In the genomic region with DNA sequence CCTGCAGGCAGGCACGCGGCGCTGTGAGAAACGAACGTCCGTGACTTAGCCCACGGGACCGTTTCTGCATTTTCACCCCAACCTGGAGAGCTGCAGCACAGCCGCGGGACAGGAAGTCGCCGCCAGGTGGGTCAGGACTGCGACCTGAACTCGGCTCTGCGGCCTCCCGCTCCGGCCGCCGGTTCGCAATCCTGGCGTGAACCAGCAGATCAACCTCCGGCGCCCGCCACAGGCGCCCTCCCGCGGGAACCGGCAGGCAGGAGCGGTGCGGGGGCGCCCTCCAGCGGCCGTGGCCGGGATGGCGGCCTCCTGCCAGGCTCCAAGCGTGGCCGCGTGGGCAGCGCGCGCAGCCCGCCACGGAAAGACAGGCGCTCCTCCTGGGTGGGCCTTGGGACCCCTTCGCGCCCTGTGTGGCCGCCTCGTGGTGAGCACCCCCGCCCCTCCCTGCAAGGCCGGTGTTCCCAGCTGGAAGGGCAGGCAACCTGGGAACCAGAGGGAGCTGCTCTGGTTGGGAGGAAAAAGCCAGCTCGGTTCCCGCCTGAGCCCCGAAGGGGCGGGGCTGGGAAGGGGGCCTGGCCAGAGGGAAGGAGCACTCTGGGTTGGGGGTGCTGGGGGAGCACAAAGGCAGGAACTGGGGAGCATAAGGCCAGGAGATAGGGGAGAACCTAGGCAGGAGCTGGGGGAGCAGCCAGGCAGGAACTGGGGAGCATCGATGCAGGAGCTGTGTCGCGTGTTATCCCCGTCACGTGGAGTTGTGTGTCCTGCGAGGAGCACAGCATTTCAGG, we compare ENCODE assay signal across 8 cellular contexts. TPM values are rescaled to one million over a fixed set of nuclear protein-coding genes. Genes with fewer than 3 reads are reported as not detected.
DNase-seq lines count a peak whose midpoint lies in the region; ATAC-seq and TF ChIP-seq lines count a peak whose summit lies in the region.

No MANE protein-coding gene starts in this region.

- no peaks in the 10 kb centered on the region for H3K36me3 Mint-ChIP-seq in CD8-positive, alpha-beta memory T cell
- no peaks in the 10 kb centered on the region for H3K36me3 Mint-ChIP-seq in activated T-helper 2 cell treated with anti-CD3 and anti-CD28 coated beads, Interferon-gamma antibody, Interleukin-2, Interleukin-4, amounts not matched to agents 10 μg/mL and 5 μg/mL and 100 μg/mL, durations not matched to agents 14 hours and 24 hours and 36 hours (ENCODE audit: low read depth)

- H3K27ac ChIP-seq in CD8-positive, alpha-beta memory T cell (ENCODE audit: low read depth, low read length), result peak overlapping the region; percentile 31
- H3K27ac ChIP-seq in KOPT-K1 (ENCODE audit: low read depth, low read length, poor library complexity, severe bottlenecking) (peak overlapping the region; percentile 98), neural cell (ENCODE audit: low read length) (no peak overlapping the region)

- H3K4me2 ChIP-seq in neural cell (ENCODE audit: low read length), result peak overlapping the region; percentile 1

- H4K20me1 ChIP-seq in neural cell (ENCODE audit: insufficient read depth), result no peaks in the 10 kb centered on the region

- no peaks in the 10 kb centered on the region for H3K9me3 Mint-ChIP-seq in CD8-positive, alpha-beta memory T cell
- H3K9me3 Mint-ChIP-seq in activated T-helper 2 cell treated with anti-CD3 and anti-CD28 coated beads, Interferon-gamma antibody, Interleukin-2, Interleukin-4, amounts not matched to agents 10 μg/mL and 5 μg/mL and 100 μg/mL, durations not matched to agents 14 hours and 24 hours and 36 hours, result no peaks in the 10 kb centered on the region

- no peaks in the 10 kb centered on the region for H3K9me2 ChIP-seq in neural cell (ENCODE audit: insufficient read depth, low read length)

- ATAC-seq in GM21381 (IDR thresholded peaks at IDR 0.05; ENCODE audit: unreplicated experiment), result peak; percentile 45
- ATAC-seq in stimulated activated naive CD8-positive, alpha-beta T cell treated with anti-CD3 and anti-CD28 coated beads, Interleukin-15, Interleukin-2, amounts not matched to agents 100 U/mL and 50 U/mL, for 24 hours, result peak; percentile 62

- peaks cover 4 to 26% (median 11%) of the 10 kb centered on the region in 3 donors for H3K4me1 Mint-ChIP-seq in CD8-positive, alpha-beta memory T cell
- peaks cover 12% of the 10 kb centered on the region for H3K4me1 Mint-ChIP-seq in activated T-helper 2 cell treated with anti-CD3 and anti-CD28 coated beads, Interferon-gamma antibody, Interleukin-2, Interleukin-4, amounts not matched to agents 10 μg/mL and 5 μg/mL and 100 μg/mL, durations not matched to agents 14 hours and 24 hours and 36 hours (ENCODE audit: low read depth)

- no peaks in the 10 kb centered on the region for H3K9me3 ChIP-seq in CD8-positive, alpha-beta memory T cell (ENCODE audit: low read length)
- H3K9me3 ChIP-seq in KOPT-K1 (ENCODE audit: insufficient read depth, low read length, poor library complexity, severe bottlenecking), result no peaks in the 10 kb centered on the region
- H3K9me3 ChIP-seq in neural cell (ENCODE audit: low read length), result no peaks in the 10 kb centered on the region

- H3K36me3 ChIP-seq in CD8-positive, alpha-beta memory T cell (ENCODE audit: insufficient read depth, low read length), result no peaks in the 10 kb centered on the region
- no peaks in the 10 kb centered on the region for H3K36me3 ChIP-seq in KOPT-K1 (ENCODE audit: insufficient read depth, low read length)
- no peaks in the 10 kb centered on the region for H3K36me3 ChIP-seq in neural cell (ENCODE audit: insufficient read depth, low read length)

- H3K4me1 ChIP-seq in CD8-positive, alpha-beta memory T cell (ENCODE audit: insufficient read depth, low read length), result peaks cover 20% of the 10 kb centered on the region

- H3K4me3 Mint-ChIP-seq in CD8-positive, alpha-beta memory T cell, result peak overlapping the region in 2 of 7 donors; percentile 47 to 66
- peak overlapping the region; percentile 13 for H3K4me3 Mint-ChIP-seq in activated T-helper 2 cell treated with anti-CD3 and anti-CD28 coated beads, Interferon-gamma antibody, Interleukin-2, Interleukin-4, amounts not matched to agents 10 μg/mL and 5 μg/mL and 100 μg/mL, durations not matched to agents 14 hours and 24 hours and 36 hours (ENCODE audit: low read depth)

- TF ChIP-seq CTCF in fibroblast of villous mesenchyme (IDR thresholded peaks at IDR 0.05; ENCODE audit: insufficient read depth, low read depth, low read length) (peak; percentile 82), neural cell (IDR thresholded peaks at IDR 0.05; ENCODE audit: poor library complexity, severe bottlenecking) (peak; percentile 99)

- intact Hi-C loops in activated T-helper 2 cell treated with anti-CD3 and anti-CD28 coated beads, Interferon-gamma antibody, Interleukin-2, Interleukin-4, amounts not matched to agents 10 μg/mL and 5 μg/mL and 100 μg/mL, durations not matched to agents 14 hours and 24 hours and 36 hours (cut with micrococcal nuclease), result loop anchor here (2.0 to 5.0 kb wide), 4 partner anchors 82 to 232 kb away; a partner anchor contains a TSS

- CTCF ChIA-PET in CD8-positive, alpha-beta memory T cell (lab: Charles Lee), result interaction anchor here (0.7 to 4.2 kb wide), 21 partner anchors 9 to 493 kb away, joined by 3 to 40 read pairs (median 4); a partner anchor contains a TSS

- H3K79me2 ChIP-seq in neural cell (replicated peaks; ENCODE audit: insufficient read depth, low read length), result peaks cover 15% of the 10 kb centered on the region

- peak overlapping the region; percentile 37 for H3K4me3 ChIP-seq in CD8-positive, alpha-beta memory T cell (ENCODE audit: low read length)
- peak overlapping the region; percentile 40 for H3K4me3 ChIP-seq in fibroblast of villous mesenchyme (ENCODE audit: low read depth, low read length)
- peak overlapping the region; percentile 60 for H3K4me3 ChIP-seq in neural cell (ENCODE audit: low read length)

- TF ChIP-seq EP300 in neural cell (conservative IDR thresholded peaks at IDR 0.05; ENCODE audit: poor library complexity, severe bottlenecking), result peak; percentile 48

- peak overlapping the region; percentile 56 for H3K9ac ChIP-seq in neural cell (ENCODE audit: low read length)

- peak; percentile 79 to 87 (median 82) for DNase-seq in CD8-positive, alpha-beta memory T cell
- peak; percentile 67 for DNase-seq in RPMI7951 (ENCODE audit: low read depth)
- peak; percentile 84 for DNase-seq in activated T-helper 2 cell treated with anti-CD3 and anti-CD28 coated beads, Interferon-gamma antibody, Interleukin-2, Interleukin-4, amounts not matched to agents 10 μg/mL and 5 μg/mL and 100 μg/mL, durations not matched to agents 14 hours and 24 hours and 36 hours (ENCODE audit: low spot score)
- DNase-seq in fibroblast of villous mesenchyme (ENCODE audit: low read depth), result peak; percentile 77
- peak; percentile 93 for DNase-seq in stimulated activated naive CD8-positive, alpha-beta T cell treated with anti-CD3 and anti-CD28 coated beads, Interleukin-15, Interleukin-2, amounts not matched to agents 100 U/mL and 50 U/mL, for 24 hours

- H3F3A ChIP-seq in neural cell (ENCODE audit: insufficient read depth, low read length, poor library complexity, severe bottlenecking), result no peaks in the 10 kb centered on the region

- peaks cover 20 to 36% of the 10 kb centered on the region in 2 donors for H3K27me3 Mint-ChIP-seq in CD8-positive, alpha-beta memory T cell
- H3K27me3 Mint-ChIP-seq in activated T-helper 2 cell treated with anti-CD3 and anti-CD28 coated beads, Interferon-gamma antibody, Interleukin-2, Interleukin-4, amounts not matched to agents 10 μg/mL and 5 μg/mL and 100 μg/mL, durations not matched to agents 14 hours and 24 hours and 36 hours (ENCODE audit: low read depth), result peaks cover 28% of the 10 kb centered on the region

- peaks cover 20% of the 10 kb centered on the region for H3K27me3 ChIP-seq in CD8-positive, alpha-beta memory T cell (ENCODE audit: insufficient read depth, low read length, poor library complexity, severe bottlenecking)
- no peaks in the 10 kb centered on the region for H3K27me3 ChIP-seq in neural cell (ENCODE audit: insufficient read depth, low read depth, low read length)

- peak overlapping the region; percentile 33 for H2AFZ ChIP-seq in neural cell (ENCODE audit: low read depth, low read length)

- no peak overlapping the region for H3K27ac Mint-ChIP-seq in CD8-positive, alpha-beta memory T cell
- no peak overlapping the region for H3K27ac Mint-ChIP-seq in activated T-helper 2 cell treated with anti-CD3 and anti-CD28 coated beads, Interferon-gamma antibody, Interleukin-2, Interleukin-4, amounts not matched to agents 10 μg/mL and 5 μg/mL and 100 μg/mL, durations not matched to agents 14 hours and 24 hours and 36 hours

- TF ChIP-seq RAD21 in neural cell (conservative IDR thresholded peaks at IDR 0.05), result peak; percentile 97

- POLR2A ChIA-PET in CD8-positive, alpha-beta memory T cell (lab: Charles Lee), result interaction anchor here (0.6 to 1.2 kb wide), 5 partner anchors 26 to 715 kb away, joined by 3 to 6 read pairs (median 3); a partner anchor contains a TSS

TF ChIP-seq in neural cell, 6 proteins besides CTCF, POLR2A, EP300 and RAD21 (continues in another document):
- peak; percentile 85 for TF ChIP-seq MXI1 (conservative IDR thresholded peaks at IDR 0.05; ENCODE audit: poor library complexity, severe bottlenecking)

RNA-seq across cellular contexts. Expression of a gene that starts 28.2 kb away (rescaled TPM):
- 1,000 to 10,000 TPM; 5,175 to 5,190 TPM for total RNA-seq in CD8-positive, alpha-beta memory T cell
- 1,950 TPM for polyA plus RNA-seq in CD8-positive, alpha-beta memory T cell
- total RNA-seq in RPMI7951 (2014; rRNA removed; shearing (Covaris generic)), result 1,818 and 2,136 TPM in 2 replicates
- 4,152 and 4,174 TPM in 2 replicates for total RNA-seq in activated T-helper 2 cell treated with anti-CD3 and anti-CD28 coated beads, Interferon-gamma antibody, Interleukin-2, Interleukin-4, amounts not matched to agents 10 μg/mL and 5 μg/mL and 100 μg/mL, durations not matched to agents 14 hours and 24 hours and 36 hours
- 10,242 and 13,686 TPM in 2 replicates for total RNA-seq in fibroblast of villous mesenchyme
- 8,273 and 9,187 TPM in 2 replicates for polyA plus RNA-seq in neural cell
- polyA minus RNA-seq in neural cell, result 9,577 and 9,692 TPM in 2 replicates

RNA-seq across cellular contexts. Expression of a gene that starts 43.8 kb away (rescaled TPM):
- under 1 TPM; 0.46 to 0.49 TPM for total RNA-seq in CD8-positive, alpha-beta memory T cell
- polyA plus RNA-seq in CD8-positive, alpha-beta memory T cell, result not detected
- total RNA-seq in RPMI7951 (2014; rRNA removed; shearing (Covaris generic)), result not detected in 2 replicates
- 1.1 TPM in 2 replicates for total RNA-seq in activated T-helper 2 cell treated with anti-CD3 and anti-CD28 coated beads, Interferon-gamma antibody, Interleukin-2, Interleukin-4, amounts not matched to agents 10 μg/mL and 5 μg/mL and 100 μg/mL, durations not matched to agents 14 hours and 24 hours and 36 hours
- 1.7 and 3.5 TPM in 2 replicates for total RNA-seq in fibroblast of villous mesenchyme
- polyA plus RNA-seq in neural cell, result 3.6 and 4.8 TPM in 2 replicates
- polyA minus RNA-seq in neural cell, result 7.3 and 9.7 TPM in 2 replicates
